Comparison of ENCODE assay signal across 24 cellular contexts in genomic region chr1:36393686-36394085, GRCh38.
"Had no signal": no experiment of that assay in that cellular context is flagged by ENCODE, and none has a peak within 500 bp of the region (broad histone marks: within the 10 kb centered on the region; RNA-seq: fewer than 3 reads in every experiment).

No MANE protein-coding gene starts in this region.

- H3K4me1 ChIP-seq: foreskin keratinocyte, parathyroid adenoma had no signal

- H2AFZ ChIP-seq: parathyroid adenoma had no signal

- H3K27me3 ChIP-seq: esophagus muscularis mucosa, foreskin keratinocyte, right atrium auricular region, suprapubic skin, vagina had no signal

- H3K4me3 ChIP-seq: coronary artery, esophagus muscularis mucosa, lung, right atrium auricular region, smooth muscle cell, suprapubic skin, vagina had no signal

- H3K9ac ChIP-seq: parathyroid adenoma had no signal

- H3K9me3 ChIP-seq: esophagus muscularis mucosa, right atrium auricular region, suprapubic skin, vagina had no signal

- H3K4me2 ChIP-seq: smooth muscle cell had no signal

- DNase-seq: dermis blood vessel endothelial cell; effector memory CD4-positive, alpha-beta T cell; foreskin keratinocyte; glutamatergic neuron; hypothalamus; immature natural killer cell; natural killer cell; stimulated activated CD4-positive, alpha-beta T cell treated with anti-CD3 and anti-CD28 coated beads, Interleukin-12 subunit alpha, Interleukin-12 subunit beta, amount 100 ng/mL, for 4 hours; stimulated activated CD4-positive, alpha-beta T cell treated with anti-CD3 and anti-CD28 coated beads, Interleukin-1b, Interleukin-23, amount 100 ng/mL, for 48 hours; stimulated activated CD4-positive, alpha-beta T cell treated with anti-CD3 and anti-CD28 coated beads, Interleukin-4, amount 100 ng/mL, for 1 hour; stimulated activated CD8-positive, alpha-beta memory T cell treated with anti-CD3 and anti-CD28 coated beads, Interleukin-4, amount 100 ng/mL, for 48 hours; stimulated activated naive CD4-positive, alpha-beta T cell; stimulated activated naive CD8-positive, alpha-beta T cell treated with anti-CD3 and anti-CD28 coated beads, Interleukin-15, amount 100 ng/mL, for 72 hours; trophoblast cell had no signal

- ATAC-seq: foreskin keratinocyte; left lobe of liver; natural killer cell; sciatic nerve; stimulated activated naive CD8-positive, alpha-beta T cell treated with anti-CD3 and anti-CD28 coated beads, Interleukin-15, amount 100 ng/mL, for 72 hours had no signal

- H3K27ac ChIP-seq: coronary artery, esophagus muscularis mucosa, foreskin keratinocyte, parathyroid adenoma, right atrium auricular region, suprapubic skin, vagina had no signal
